ENCODE assay signal across 23 cellular contexts in genomic region chr14:78605065-78605762, GRCh38.
"Had no signal": no experiment of that assay in that cellular context is flagged by ENCODE, and none has a peak within 500 bp of the region (broad histone marks: within the 10 kb centered on the region; RNA-seq: fewer than 3 reads in every experiment).

No MANE protein-coding gene starts in this region.

- H3K9me3 ChIP-seq: body of pancreas, esophagus squamous epithelium, left ventricle myocardium inferior, testis had no signal

- H3K9me3 Mint-ChIP-seq: activated CD4-positive, alpha-beta memory T cell treated with anti-CD3 and anti-CD28 coated beads, Interleukin-2, amount 10 ng/mL, durations not matched to agents 7 days and 5 days; activated CD4-positive, alpha-beta T cell treated with anti-CD3 and anti-CD28 coated beads, Interleukin-2, amount 10 ng/mL, durations not matched to agents 24 days and 14 days; activated naive CD4-positive, alpha-beta T cell treated with anti-CD3 and anti-CD28 coated beads, Interleukin-2, amount 10 ng/mL, durations not matched to agents 7 days and 5 days; activated T-cell treated with anti-CD3 and anti-CD28 coated beads, Interleukin-2, amount 50 U/mL, for 72 hours; dendritic cell treated with granulocyte-macrophage colony-stimulating factor and Interleukin-4, amounts not matched to agents 40 ng/mL and 50 ng/mL, for 4 days; nephron progenitor cell; T-helper 1 cell treated with Interleukin-12 subunit alpha and Interleukin-12 subunit beta and Interleukin-4 antibody, amounts not matched to agents 30 μg/mL and 1 μg/mL, for 36 hours had no signal

- H3K27me3 Mint-ChIP-seq: activated CD4-positive, alpha-beta memory T cell treated with anti-CD3 and anti-CD28 coated beads, Interleukin-2, amount 10 ng/mL, durations not matched to agents 7 days and 5 days; activated CD4-positive, alpha-beta T cell treated with anti-CD3 and anti-CD28 coated beads, Interleukin-2, amount 10 ng/mL, durations not matched to agents 24 days and 14 days; activated naive CD4-positive, alpha-beta T cell treated with anti-CD3 and anti-CD28 coated beads, Interleukin-2, amount 10 ng/mL, durations not matched to agents 7 days and 5 days; effector memory CD8-positive, alpha-beta T cell had no signal

- H3K36me3 ChIP-seq: cardiac muscle cell, esophagus squamous epithelium, left ventricle myocardium inferior had no signal

- H3K4me1 Mint-ChIP-seq: activated CD4-positive, alpha-beta memory T cell treated with anti-CD3 and anti-CD28 coated beads, Interleukin-2, amount 10 ng/mL, durations not matched to agents 7 days and 5 days; activated naive CD4-positive, alpha-beta T cell treated with anti-CD3 and anti-CD28 coated beads, Interleukin-2, amount 10 ng/mL, durations not matched to agents 7 days and 5 days; nephron progenitor cell had no signal

- H3K36me3 Mint-ChIP-seq: activated naive CD4-positive, alpha-beta T cell treated with anti-CD3 and anti-CD28 coated beads, Interleukin-2, amount 10 ng/mL, durations not matched to agents 7 days and 5 days had no signal

- H3K4me3 ChIP-seq: body of pancreas, cardiac muscle cell, esophagus squamous epithelium, left ventricle myocardium inferior, testis had no signal

- DNase-seq: activated CD4-positive, alpha-beta memory T cell treated with anti-CD3 and anti-CD28 coated beads, Interleukin-2, amount 10 ng/mL, durations not matched to agents 7 days and 5 days; activated CD4-positive, alpha-beta T cell treated with anti-CD3 and anti-CD28 coated beads, Interleukin-2, amount 10 ng/mL, durations not matched to agents 24 days and 14 days; activated effector memory CD4-positive, alpha-beta T cell treated with anti-CD3 and anti-CD28 coated beads, Interleukin-2, amount 50 U/mL, for 16 hours; activated naive CD4-positive, alpha-beta T cell treated with anti-CD3 and anti-CD28 coated beads, Interleukin-2, amount 10 ng/mL, durations not matched to agents 7 days and 5 days; activated T-cell treated with anti-CD3 and anti-CD28 coated beads, Interleukin-2, amount 50 U/mL, for 72 hours; body of pancreas; effector memory CD8-positive, alpha-beta T cell; esophagus squamous epithelium; kidney; left ventricle myocardium inferior; nephron progenitor cell; occipital lobe; posterior cingulate gyrus; stimulated activated CD4-positive, alpha-beta T cell treated with anti-CD3 and anti-CD28 coated beads, Interleukin-4, amount 100 ng/mL, for 1 hour; stimulated activated naive CD4-positive, alpha-beta T cell; T1000; testis had no signal

- ATAC-seq: activated CD4-positive, CD25-positive, alpha-beta regulatory T cell treated with anti-CD3 and anti-CD28 coated beads, Interleukin-2, amount 50 U/mL, for 24 hours; body of pancreas; effector memory CD8-positive, alpha-beta T cell; sciatic nerve had no signal

- H3K27ac ChIP-seq: body of pancreas, cardiac muscle cell, esophagus squamous epithelium, foreskin keratinocyte, left ventricle myocardium inferior, testis had no signal

- H3K4me1 ChIP-seq: body of pancreas, esophagus squamous epithelium, foreskin keratinocyte, left ventricle myocardium inferior, testis had no signal

- H3K27ac Mint-ChIP-seq: activated CD4-positive, alpha-beta memory T cell treated with anti-CD3 and anti-CD28 coated beads, Interleukin-2, amount 10 ng/mL, durations not matched to agents 7 days and 5 days; activated CD4-positive, alpha-beta T cell treated with anti-CD3 and anti-CD28 coated beads, Interleukin-2, amount 10 ng/mL, durations not matched to agents 24 days and 14 days; activated naive CD4-positive, alpha-beta T cell treated with anti-CD3 and anti-CD28 coated beads, Interleukin-2, amount 10 ng/mL, durations not matched to agents 7 days and 5 days; activated T-cell treated with anti-CD3 and anti-CD28 coated beads, Interleukin-2, amount 50 U/mL, for 72 hours; dendritic cell treated with granulocyte-macrophage colony-stimulating factor and Interleukin-4, amounts not matched to agents 40 ng/mL and 50 ng/mL, for 4 days; effector memory CD8-positive, alpha-beta T cell; nephron progenitor cell; T-helper 1 cell treated with Interleukin-12 subunit alpha and Interleukin-12 subunit beta and Interleukin-4 antibody, amounts not matched to agents 30 μg/mL and 1 μg/mL, for 36 hours had no signal

- H3K4me3 Mint-ChIP-seq: activated CD4-positive, alpha-beta memory T cell treated with anti-CD3 and anti-CD28 coated beads, Interleukin-2, amount 10 ng/mL, durations not matched to agents 7 days and 5 days; activated CD4-positive, alpha-beta T cell treated with anti-CD3 and anti-CD28 coated beads, Interleukin-2, amount 10 ng/mL, durations not matched to agents 24 days and 14 days; activated naive CD4-positive, alpha-beta T cell treated with anti-CD3 and anti-CD28 coated beads, Interleukin-2, amount 10 ng/mL, durations not matched to agents 7 days and 5 days; activated T-cell treated with anti-CD3 and anti-CD28 coated beads, Interleukin-2, amount 50 U/mL, for 72 hours; dendritic cell treated with granulocyte-macrophage colony-stimulating factor and Interleukin-4, amounts not matched to agents 40 ng/mL and 50 ng/mL, for 4 days; effector memory CD8-positive, alpha-beta T cell; nephron progenitor cell; T-helper 1 cell treated with Interleukin-12 subunit alpha and Interleukin-12 subunit beta and Interleukin-4 antibody, amounts not matched to agents 30 μg/mL and 1 μg/mL, for 36 hours had no signal

- H3K27me3 ChIP-seq: body of pancreas, esophagus squamous epithelium, foreskin keratinocyte, testis had no signal
